Comparison of ENCODE assay signal across 14 cellular contexts in the genomic region with DNA sequence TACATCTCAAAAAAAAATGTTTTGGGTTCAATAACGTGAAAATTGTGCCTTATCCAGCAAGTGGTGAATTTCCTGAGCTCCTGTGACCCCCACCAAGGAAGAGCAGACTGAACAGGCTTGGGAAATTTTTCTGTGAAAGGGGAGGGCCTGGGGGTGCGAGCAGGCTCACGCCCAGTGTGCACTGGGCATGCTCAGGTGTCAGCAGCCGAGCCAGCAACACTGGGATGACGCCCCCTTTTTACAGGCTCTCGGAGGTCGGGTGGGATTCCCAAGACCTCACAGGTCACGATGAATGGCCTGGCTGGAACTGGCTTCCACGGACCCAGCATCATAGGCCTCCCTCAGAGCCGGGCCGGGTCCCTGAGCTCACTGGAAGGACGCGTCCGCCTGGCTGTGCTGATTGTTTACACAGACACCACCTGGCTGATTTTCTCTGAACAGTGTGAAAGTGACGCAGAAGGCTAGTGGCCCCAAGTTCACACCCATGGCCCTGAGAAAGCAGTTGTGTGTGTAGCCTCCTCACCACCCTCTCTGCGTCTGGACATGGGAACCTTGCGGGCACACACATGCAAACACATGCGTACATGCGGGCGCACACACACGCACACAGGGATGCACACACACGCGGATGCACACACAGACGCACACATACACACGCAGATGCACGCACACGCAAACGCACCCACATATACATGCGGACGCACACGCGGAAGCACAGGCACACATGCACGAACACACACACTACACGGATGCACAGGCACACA. TPM values are rescaled to one million over a fixed set of nuclear protein-coding genes. Genes with fewer than 3 reads are reported as not detected.
DNase-seq lines count a peak whose midpoint lies in the region; ATAC-seq, FAIRE-seq and TF ChIP-seq lines count a peak whose summit lies in the region.
"Had no signal": no experiment of that assay in that cellular context is flagged by ENCODE, and none has a peak within 500 bp of the region (broad histone marks: within the 10 kb centered on the region; RNA-seq: fewer than 3 reads in every experiment).

No MANE protein-coding gene starts in this region.

- H3K4me1 Mint-ChIP-seq in activated T-cell treated with anti-CD3 and anti-CD28 coated beads, Interleukin-2, amount 50 U/mL, for 24 hours (ENCODE audit: low read depth), result peaks cover 5% of the 10 kb centered on the region
- H3K4me1 Mint-ChIP-seq in T-helper 17 cell, result peaks cover 7% of the 10 kb centered on the region

- TF ChIP-seq CTCF in HepG2 (CRISPR knock-in tag; IDR thresholded peaks at IDR 0.05), result no peak

- ATAC-seq in T-helper 17 cell, result peak; percentile 10
- peak; percentile 55 for ATAC-seq in HepG2

- no peaks in the 10 kb centered on the region for H3K9me3 Mint-ChIP-seq in activated T-cell treated with anti-CD3 and anti-CD28 coated beads, Interleukin-2, amount 50 U/mL, for 24 hours
- H3K9me3 Mint-ChIP-seq: activated naive CD8-positive, alpha-beta T cell treated with anti-CD3 and anti-CD28 coated beads, Interleukin-2, amount 10 ng/mL, durations not matched to agents 7 days and 5 days; IgD-negative memory B cell had no signal

- no peak overlapping the region for H3K4me3 Mint-ChIP-seq in activated T-cell treated with anti-CD3 and anti-CD28 coated beads, Interleukin-2, amount 50 U/mL, for 24 hours
- H3K4me3 Mint-ChIP-seq in T-helper 17 cell, result peak overlapping the region; percentile 45
- H3K4me3 Mint-ChIP-seq: activated naive CD8-positive, alpha-beta T cell treated with anti-CD3 and anti-CD28 coated beads, Interleukin-2, amount 10 ng/mL, durations not matched to agents 7 days and 5 days; IgD-negative memory B cell had no signal

- H3K27me3 ChIP-seq in HepG2 (ENCODE audit: control insufficient read depth in 1 of 2, insufficient read depth in 2 of 2, low read length in 2 of 2), result no peaks in the 10 kb centered on the region
- H3K27me3 ChIP-seq: SJSA1 had no signal

- BruUV-seq in HepG2 (replicated peaks; lab: Mats Ljungman, UMichigan), result no TSS peak

- H4K20me1 ChIP-seq in HepG2 (ENCODE audit: insufficient read depth, low read length), result no peaks in the 10 kb centered on the region

- no peak overlapping the region for H3K4me2 ChIP-seq in HepG2 (ENCODE audit: low read depth, low read length)

- WGBS in HepG2 (ENCODE audit: low lambda C conversion rate), result 86% methylated on average over 20 of the region's 34 CpGs

- H3K27ac ChIP-seq in HepG2 (ENCODE audit: extremely low read length, insufficient read depth, low read length), result no peak overlapping the region

- intact Hi-C loops in HepG2 (cut with micrococcal nuclease; ENCODE audit: unreplicated experiment), result no loop called here

- no peak for DNase-seq in activated T-cell treated with anti-CD3 and anti-CD28 coated beads, Interleukin-2, amount 50 U/mL, for 24 hours
- DNase-seq in activated T-cell treated with anti-CD3 and anti-CD28 coated beads for 4 hours (no peak), T-helper 17 cell (no peak), HepG2 (ENCODE audit: low spot score) (no peak), urothelium cell line (ENCODE audit: low spot score) (no peak), NCI-H2029 (lab: John Stamatoyannopoulos, UW) (no peak), NCI-H524 treated with DMSO at 0.1 percent for 48 hours (lab: John Stamatoyannopoulos, UW) (no peak)
- DNase-seq in activated T-cell treated with anti-CD3 and anti-CD28 coated beads, Interleukin-2, amount 50 U/mL, for 1 hour, result no peak
- DNase-seq: activated naive CD8-positive, alpha-beta T cell treated with anti-CD3 and anti-CD28 coated beads, Interleukin-2, amount 10 ng/mL, durations not matched to agents 7 days and 5 days; NCI-H1436; NCI-H774 had no signal

- H3K27me3 Mint-ChIP-seq in activated T-cell treated with anti-CD3 and anti-CD28 coated beads, Interleukin-2, amount 50 U/mL, for 24 hours, result no peaks in the 10 kb centered on the region
- no peaks in the 10 kb centered on the region for H3K27me3 Mint-ChIP-seq in T-helper 17 cell
- H3K27me3 Mint-ChIP-seq: activated naive CD8-positive, alpha-beta T cell treated with anti-CD3 and anti-CD28 coated beads, Interleukin-2, amount 10 ng/mL, durations not matched to agents 7 days and 5 days had no signal

- in situ Hi-C loops in HepG2 (cut with HindIII; ENCODE audit: extremely low pct_ligation_motif_present, low pct_unique_long_range_greater_than_20kb), result no loop called here

- no peaks in the 10 kb centered on the region for H3K9me3 ChIP-seq in T-helper 17 cell (ENCODE audit: control insufficient read depth, low read length, poor library complexity, severe bottlenecking)
- H3K9me3 ChIP-seq in HepG2 (ENCODE audit: low read length), result no peaks in the 10 kb centered on the region
- H3K9me3 ChIP-seq: SJSA1 had no signal

- TF ChIP-seq POLR2A in HepG2 (IDR thresholded peaks at IDR 0.05; ENCODE audit: insufficient read depth in 1 of 2, low read depth in 2 of 2, low read length in 2 of 2), result 0 out of 4 replicates have a peak, but pooled peaks of 1 of the 2 experiments have one; percentile 19

- no peak overlapping the region for H3K9ac ChIP-seq in HepG2 (ENCODE audit: insufficient read depth, low read depth, low read length)

- no peak overlapping the region for H3K4me3 ChIP-seq in HepG2 (replicated peaks in 1 of 3; ENCODE audit: insufficient read depth in 1 of 3, low read depth in 2 of 3, low read length in 3 of 3)
- H3K4me3 ChIP-seq: SJSA1 had no signal

- no peak for FAIRE-seq in HepG2 (lab: Jason Lieb, UNC)
- peak; percentile 77 for FAIRE-seq in urothelium cell line (lab: Jason Lieb, UNC)
- FAIRE-seq: TTC549 had no signal

- peak overlapping the region; percentile 22 for H3K27ac Mint-ChIP-seq in activated T-cell treated with anti-CD3 and anti-CD28 coated beads, Interleukin-2, amount 50 U/mL, for 24 hours
- no peak overlapping the region for H3K27ac Mint-ChIP-seq in T-helper 17 cell
- H3K27ac Mint-ChIP-seq: activated naive CD8-positive, alpha-beta T cell treated with anti-CD3 and anti-CD28 coated beads, Interleukin-2, amount 10 ng/mL, durations not matched to agents 7 days and 5 days had no signal

- H3K4me1 ChIP-seq in HepG2 (ENCODE audit: insufficient read depth, low read length), result peaks cover 33% of the 10 kb centered on the region

- H3K79me2 ChIP-seq in HepG2 (ENCODE audit: insufficient read depth, low read length), result no peaks in the 10 kb centered on the region

- TF ChIP-seq RAD21 in HepG2 (CRISPR knock-in tag; IDR thresholded peaks at IDR 0.05), result no peak

- POLR2A ChIA-PET in HepG2 (lab: Yijun Ruan, JAX), result no interaction called here

- 0 out of 5 replicates have a peak, but pooled peaks cover 0 to 3% of the 10 kb centered on the region in 2 experiments for H3K36me3 ChIP-seq in HepG2 (replicated peaks in 1 of 2; ENCODE audit: control insufficient read depth in 1 of 2, insufficient read depth in 2 of 2, low read length in 2 of 2)

- H2AFZ ChIP-seq in HepG2 (ENCODE audit: low read length), result no peak overlapping the region

- H3K36me3 Mint-ChIP-seq in activated T-cell treated with anti-CD3 and anti-CD28 coated beads, Interleukin-2, amount 50 U/mL, for 24 hours (ENCODE audit: low read depth), result peaks cover 20% of the 10 kb centered on the region
- no peaks in the 10 kb centered on the region for H3K36me3 Mint-ChIP-seq in T-helper 17 cell (ENCODE audit: low read depth)

- CTCF ChIA-PET in HepG2 (lab: Yijun Ruan, JAX; ENCODE audit: low intra/inter-chr PET ratio, low total read pairs), result no interaction called here

- TF ChIP-seq EP300 in HepG2 (IDR thresholded peaks at IDR 0.05; ENCODE audit: low read depth in 2 of 2, low read length in 2 of 2) (no peak), HepG2 (CRISPR knock-in tag; IDR thresholded peaks at IDR 0.05; ENCODE audit: borderline replicate concordance) (no peak)

RNA-seq across cellular contexts. Expression of a gene that starts 9.2 kb away (rescaled TPM):
- total RNA-seq in T-helper 17 cell (10 to 100 TPM; 22.0 to 26.0 TPM), HepG2 (2016; rRNA removed; fragmentation: Illumina TruSeq; extraction: Trizol) (11.7 and 15.8 TPM in 2 replicates)
- 8.0 and 9.1 TPM in 2 replicates for total RNA-seq in HepG2 (2016; cell fraction: cytosol; rRNA removed; fragmentation: Illumina TruSeq; extraction: Trizol; ENCODE audit: low read depth)
- 11.9 and 14.9 TPM in 2 replicates for total RNA-seq in HepG2 (2016; cell fraction: insoluble cytoplasmic fraction; rRNA removed; fragmentation: Illumina TruSeq; extraction: Trizol)
- total RNA-seq in HepG2 (2016; cell fraction: membrane; rRNA removed; fragmentation: Illumina TruSeq; extraction: Trizol), result 9.8 and 11.8 TPM in 2 replicates
- total RNA-seq in HepG2 (2016; cell fraction: nucleus; rRNA removed; fragmentation: Illumina TruSeq; extraction: Trizol), result 6.6 and 7.1 TPM in 2 replicates
- polyA plus RNA-seq in HepG2 (2011; rRNA removed), result 94.1 and 110 TPM in 2 replicates
- 129 and 137 TPM in 2 replicates for polyA plus RNA-seq in HepG2 (2011; cell fraction: cytosol; rRNA removed)
- polyA plus RNA-seq in HepG2 (2011; cell fraction: nucleus; rRNA removed), result 53.4 and 59.2 TPM in 2 replicates
- 58.7 and 69.9 TPM in 2 replicates for polyA plus RNA-seq in HepG2 (2012)
- 34.3 and 43.0 TPM in 2 replicates for polyA plus RNA-seq in HepG2 (2016; cell fraction: cytosol; fragmentation: Illumina TruSeq; extraction: Trizol; ENCODE audit: low read depth)
- polyA plus RNA-seq in HepG2 (2016; cell fraction: insoluble cytoplasmic fraction; fragmentation: Illumina TruSeq; extraction: Trizol; ENCODE audit: low read depth), result 53.0 and 57.2 TPM in 2 replicates
- 32.8 and 40.2 TPM in 2 replicates for polyA plus RNA-seq in HepG2 (2016; cell fraction: membrane; fragmentation: Illumina TruSeq; extraction: Trizol; ENCODE audit: low read depth)
- 34.9 and 36.2 TPM in 2 replicates for polyA plus RNA-seq in HepG2 (2016; cell fraction: nucleus; fragmentation: Illumina TruSeq; extraction: Trizol; ENCODE audit: insufficient read depth, low read depth)
- 37.2 and 51.7 TPM in 2 replicates for polyA minus RNA-seq in HepG2 (2011; rRNA and poly(A)+ RNA removed; ENCODE audit: low replicate concordance)
- 24.0 and 25.6 TPM in 2 replicates for polyA minus RNA-seq in HepG2 (2011; cell fraction: cytosol; rRNA and poly(A)+ RNA removed)
- polyA minus RNA-seq in HepG2 (2011; cell fraction: nucleus; rRNA and poly(A)+ RNA removed), result 9.0 and 15.4 TPM in 2 replicates

RNA-seq across cellular contexts. Expression of a gene that starts 22.5 kb away (rescaled TPM):
- total RNA-seq in T-helper 17 cell, result 10 to 100 TPM; 20.5 to 23.2 TPM
- 24.6 and 35.1 TPM in 2 replicates for total RNA-seq in HepG2 (2016; rRNA removed; fragmentation: Illumina TruSeq; extraction: Trizol)
- 16.9 and 17.1 TPM in 2 replicates for total RNA-seq in HepG2 (2016; cell fraction: cytosol; rRNA removed; fragmentation: Illumina TruSeq; extraction: Trizol; ENCODE audit: low read depth)
- total RNA-seq in HepG2 (2016; cell fraction: insoluble cytoplasmic fraction; rRNA removed; fragmentation: Illumina TruSeq; extraction: Trizol), result 24.1 and 32.9 TPM in 2 replicates
- total RNA-seq in HepG2 (2016; cell fraction: membrane; rRNA removed; fragmentation: Illumina TruSeq; extraction: Trizol), result 10.3 and 11.2 TPM in 2 replicates
- 29.9 and 34.8 TPM in 2 replicates for total RNA-seq in HepG2 (2016; cell fraction: nucleus; rRNA removed; fragmentation: Illumina TruSeq; extraction: Trizol)
- 20.1 and 22.2 TPM in 2 replicates for polyA plus RNA-seq in HepG2 (2011; rRNA removed)
- 11.2 and 11.3 TPM in 2 replicates for polyA plus RNA-seq in HepG2 (2011; cell fraction: cytosol; rRNA removed)
- 110 and 114 TPM in 2 replicates for polyA plus RNA-seq in HepG2 (2011; cell fraction: nucleus; rRNA removed)
- 22.7 and 27.0 TPM in 2 replicates for polyA plus RNA-seq in HepG2 (2012)
- polyA plus RNA-seq in HepG2 (2016; cell fraction: cytosol; fragmentation: Illumina TruSeq; extraction: Trizol; ENCODE audit: low read depth), result 3.0 and 3.7 TPM in 2 replicates
- polyA plus RNA-seq in HepG2 (2016; cell fraction: insoluble cytoplasmic fraction; fragmentation: Illumina TruSeq; extraction: Trizol; ENCODE audit: low read depth), result 25.7 and 32.8 TPM in 2 replicates
- 4.3 and 6.1 TPM in 2 replicates for polyA plus RNA-seq in HepG2 (2016; cell fraction: membrane; fragmentation: Illumina TruSeq; extraction: Trizol; ENCODE audit: low read depth)
- 70.6 and 74.1 TPM in 2 replicates for polyA plus RNA-seq in HepG2 (2016; cell fraction: nucleus; fragmentation: Illumina TruSeq; extraction: Trizol; ENCODE audit: insufficient read depth, low read depth)
- 9.8 and 26.9 TPM in 2 replicates for polyA minus RNA-seq in HepG2 (2011; rRNA and poly(A)+ RNA removed; ENCODE audit: low replicate concordance)
- polyA minus RNA-seq in HepG2 (2011; cell fraction: cytosol; rRNA and poly(A)+ RNA removed), result 5.9 and 9.7 TPM in 2 replicates
- polyA minus RNA-seq in HepG2 (2011; cell fraction: nucleus; rRNA and poly(A)+ RNA removed), result 27.0 and 37.2 TPM in 2 replicates

RNA-seq across cellular contexts. Expression of a gene that starts 48.0 kb away (rescaled TPM):
- total RNA-seq in T-helper 17 cell, result 100 to 1,000 TPM in 1 of 2 donors, 10 to 100 TPM in 1; 93.1 to 106 TPM
- total RNA-seq in HepG2 (2016; rRNA removed; fragmentation: Illumina TruSeq; extraction: Trizol), result 114 and 151 TPM in 2 replicates
- 28.6 and 35.2 TPM in 2 replicates for total RNA-seq in HepG2 (2016; cell fraction: cytosol; rRNA removed; fragmentation: Illumina TruSeq; extraction: Trizol; ENCODE audit: low read depth)
- total RNA-seq in HepG2 (2016; cell fraction: insoluble cytoplasmic fraction; rRNA removed; fragmentation: Illumina TruSeq; extraction: Trizol), result 115 and 149 TPM in 2 replicates
- total RNA-seq in HepG2 (2016; cell fraction: membrane; rRNA removed; fragmentation: Illumina TruSeq; extraction: Trizol), result 62.0 and 68.5 TPM in 2 replicates
- total RNA-seq in HepG2 (2016; cell fraction: nucleus; rRNA removed; fragmentation: Illumina TruSeq; extraction: Trizol), result 61.1 and 71.3 TPM in 2 replicates
- polyA plus RNA-seq in HepG2 (2011; rRNA removed), result 165 and 184 TPM in 2 replicates
- 146 and 162 TPM in 2 replicates for polyA plus RNA-seq in HepG2 (2011; cell fraction: cytosol; rRNA removed)
- polyA plus RNA-seq in HepG2 (2011; cell fraction: nucleus; rRNA removed), result 215 and 264 TPM in 2 replicates
- 82.4 and 87.9 TPM in 2 replicates for polyA plus RNA-seq in HepG2 (2012)
- polyA plus RNA-seq in HepG2 (2016; cell fraction: cytosol; fragmentation: Illumina TruSeq; extraction: Trizol; ENCODE audit: low read depth), result 45.4 and 55.7 TPM in 2 replicates
- 135 and 141 TPM in 2 replicates for polyA plus RNA-seq in HepG2 (2016; cell fraction: insoluble cytoplasmic fraction; fragmentation: Illumina TruSeq; extraction: Trizol; ENCODE audit: low read depth)
- polyA plus RNA-seq in HepG2 (2016; cell fraction: membrane; fragmentation: Illumina TruSeq; extraction: Trizol; ENCODE audit: low read depth), result 56.2 and 56.5 TPM in 2 replicates
- polyA plus RNA-seq in HepG2 (2016; cell fraction: nucleus; fragmentation: Illumina TruSeq; extraction: Trizol; ENCODE audit: insufficient read depth, low read depth), result 113 and 114 TPM in 2 replicates
- 159 and 241 TPM in 2 replicates for polyA minus RNA-seq in HepG2 (2011; rRNA and poly(A)+ RNA removed; ENCODE audit: low replicate concordance)
- 48.1 and 61.1 TPM in 2 replicates for polyA minus RNA-seq in HepG2 (2011; cell fraction: cytosol; rRNA and poly(A)+ RNA removed)
- polyA minus RNA-seq in HepG2 (2011; cell fraction: nucleus; rRNA and poly(A)+ RNA removed), result 60.5 and 61.0 TPM in 2 replicates
